ENCODE assay signal across 8 cellular contexts in genomic region chr15:34583399-34584320, GRCh38. TPM values are rescaled to one million over a fixed set of nuclear protein-coding genes. Genes with fewer than 3 reads are reported as not detected.
A peak's percentile ranks its signal among the peaks of the same experiment; 100 is the strongest.
DNase-seq lines count a peak whose midpoint lies in the region; ATAC-seq and TF ChIP-seq lines count a peak whose summit lies in the region.

Gene GOLGA8B (minus strand): TSS chr15:34583651. CDS start chr15:34535912, 47,739 bp downstream.

- CTCF ChIA-PET in A673 (lab: Charles Lee), result no interaction called here

- peak within 1 kb of the TSS; percentile 92 for H3K4me3 ChIP-seq in A673 (ENCODE audit: low read depth, low read length, poor library complexity, severe bottlenecking)
- peak within 1 kb of the TSS; percentile 80 for H3K4me3 ChIP-seq in lower lobe of right lung

- peak within 1 kb of the TSS; percentile 59 for H3K27ac ChIP-seq in A673 (ENCODE audit: low read depth, low read length, poor library complexity, severe bottlenecking)
- H3K27ac ChIP-seq in lower lobe of right lung, result peak within 1 kb of the TSS; percentile 46

- no peaks in the 10 kb centered on the region for H3K27me3 ChIP-seq in A673 (replicated peaks; ENCODE audit: insufficient read depth, low read depth, low read length, poor library complexity)
- peaks cover 13% of the 10 kb centered on the region for H3K27me3 ChIP-seq in lower lobe of right lung (ENCODE audit: low read depth)

- BruUV-seq in A673 (replicated peaks; lab: Mats Ljungman, UMichigan), result no TSS peak

- POLR2A ChIA-PET in A673 (lab: Charles Lee; ENCODE audit: low non-redundant PET), result no interaction called here

- DNase-seq in A673 (ENCODE audit: low spot score), result peak; percentile 68
- peak; percentile 8 for DNase-seq in NCI-H510A (lab: John Stamatoyannopoulos, UW)
- peak; percentile 63 to 76 for DNase-seq in activated CD4-positive, alpha-beta T cell treated with anti-CD3 and anti-CD28 coated beads, Interleukin-2, amount 50 U/mL, for 24 hours (ENCODE audit: low read depth in 1 of 2, low spot score in 1 of 2)
- peak; percentile 82 for DNase-seq in ecto neural progenitor cell (ENCODE audit: low spot score)
- DNase-seq in lower lobe of right lung, result peak; percentile 85
- peak; percentile 60 to 77 (median 62) for DNase-seq in stimulated activated CD4-positive, alpha-beta T cell treated with anti-CD3 and anti-CD28 coated beads, TNF-alpha, amount 100 ng/mL, for 24 hours (ENCODE audit: low read depth in 3 of 3)

- peak; percentile 47 for ATAC-seq in GM18858 (IDR thresholded peaks at IDR 0.05; ENCODE audit: unreplicated experiment)
- ATAC-seq in HG03066 (IDR thresholded peaks at IDR 0.05; ENCODE audit: low read depth, unreplicated experiment), result peak; percentile 67
- ATAC-seq in lower lobe of right lung, result peak; percentile 88 to 92

- no peak for TF ChIP-seq CTCF in A673 (conservative IDR thresholded peaks at IDR 0.05; ENCODE audit: low read depth, low read length)
- TF ChIP-seq CTCF in lower lobe of right lung (IDR thresholded peaks at IDR 0.05), result no peak

- no peaks in the 10 kb centered on the region for H3K9me3 ChIP-seq in A673 (ENCODE audit: low read depth, low read length, poor library complexity, severe bottlenecking)
- H3K9me3 ChIP-seq in lower lobe of right lung, result no peaks in the 10 kb centered on the region

- intact Hi-C loops in A673 (cut with micrococcal nuclease; ENCODE audit: unreplicated experiment) (no loop called here), lower lobe of right lung (cut with DNase I) (no loop called here)

- H3K4me1 ChIP-seq in A673 (ENCODE audit: insufficient read depth, low read length, poor library complexity, severe bottlenecking), result peaks cover 5% of the 10 kb centered on the region
- peaks cover 15% of the 10 kb centered on the region for H3K4me1 ChIP-seq in lower lobe of right lung

- H3K36me3 ChIP-seq in A673 (ENCODE audit: insufficient read depth, low read length, poor library complexity, severe bottlenecking), result no peaks in the 10 kb centered on the region
- H3K36me3 ChIP-seq in lower lobe of right lung, result no peaks in the 10 kb centered on the region

RNA-seq across cellular contexts. Expression of gene GOLGA8B, which starts in this region (rescaled TPM):
- total RNA-seq in A673 (2021), result 36.0 and 47.5 TPM in 2 replicates
- 55.5 TPM for total RNA-seq in lower lobe of right lung

Comparison
In these comparisons a context has a peak if more than half of its experiments do, and no peak if none do; other contexts are left out.
1. Peak in every context shown above with its lines: DNase-seq, ATAC-seq, H3K4me3 ChIP-seq and H3K27ac ChIP-seq.
2. DNase-seq: peak in every context shown above with its lines; median percentile 85 in lower lobe of right lung; 82 in ecto neural progenitor cell; 70 in activated CD4-positive, alpha-beta T cell treated with anti-CD3 and anti-CD28 coated beads, Interleukin-2, amount 50 U/mL, for 24 hours; 68 in A673; 62 in stimulated activated CD4-positive, alpha-beta T cell treated with anti-CD3 and anti-CD28 coated beads, TNF-alpha, amount 100 ng/mL, for 24 hours; 8 in NCI-H510A.